Comparison of ENCODE assay signal across 9 cellular contexts in the genomic region with DNA sequence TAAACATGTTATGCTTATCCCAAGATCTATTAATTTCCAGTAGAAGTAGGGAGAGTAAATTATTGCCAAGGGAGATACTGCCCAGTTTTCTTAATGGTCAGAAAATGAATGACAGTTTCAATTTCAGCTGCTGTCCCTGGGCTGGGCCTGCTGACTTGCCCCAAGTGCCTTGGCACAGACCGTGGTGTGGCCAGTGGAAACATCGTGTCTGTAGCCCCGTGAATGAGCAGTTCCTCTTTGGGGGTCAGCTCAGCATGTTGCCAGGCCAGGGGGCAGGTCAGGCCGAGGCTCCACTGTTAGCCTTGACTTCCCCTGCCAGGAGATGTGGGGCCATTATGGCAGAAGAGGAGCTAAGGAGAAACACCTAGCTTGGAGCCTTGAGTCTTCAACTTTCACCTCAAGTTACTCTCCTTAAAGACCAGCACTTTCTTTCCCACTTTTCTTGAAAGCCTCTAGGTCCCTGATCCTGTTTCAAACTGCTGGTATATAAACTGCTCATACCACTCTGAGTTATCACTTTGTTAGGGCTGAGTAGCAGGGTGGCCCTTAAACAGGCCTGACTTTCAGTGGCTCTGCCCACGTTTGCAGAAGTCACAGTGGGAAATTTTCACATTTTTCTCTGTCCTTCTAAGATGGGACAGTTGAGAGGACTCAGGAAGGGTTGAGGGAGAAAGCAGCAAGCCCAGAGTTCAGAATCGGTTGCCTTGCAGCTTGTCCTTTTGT.
DNase-seq lines count a peak whose midpoint lies in the region; ATAC-seq, FAIRE-seq and TF ChIP-seq lines count a peak whose summit lies in the region.
"Had no signal": no experiment of that assay in that cellular context is flagged by ENCODE, and none has a peak within 500 bp of the region (broad histone marks: within the 10 kb centered on the region; RNA-seq: fewer than 3 reads in every experiment).

No MANE protein-coding gene starts in this region.

- H3K9me2 ChIP-seq in Karpas-422 (replicated peaks; ENCODE audit: insufficient read depth, low read length): no peaks in the 10 kb centered on the region

- peak overlapping the region; percentile 67 to 89 (median 80) for H3K4me2 ChIP-seq in BLaER1 treated with 17β-estradiol and CSF1 and Interleukin-3, amounts not matched to agents 10 nM and 100 nM
- peak overlapping the region; percentile 39 for H3K4me2 ChIP-seq in Karpas-422 (ENCODE audit: low read depth, low read length, poor library complexity, severe bottlenecking)
- peak overlapping the region; percentile 17; the same call in 1 of the 2 replicates for H3K4me2 ChIP-seq in K562 (ENCODE audit: insufficient read depth, low read length)

- peaks cover 0 to 24% (median 18%) of the 10 kb centered on the region in 11 experiments; a peak in 17 of 22 replicates for H3K9me3 ChIP-seq in BLaER1 treated with 17β-estradiol and CSF1 and Interleukin-3, amounts not matched to agents 10 nM and 100 nM (replicated peaks in 1 of 11)
- H3K9me3 ChIP-seq in Karpas-422 (ENCODE audit: low read length): no peaks in the 10 kb centered on the region
- no peaks in the 10 kb centered on the region for H3K9me3 ChIP-seq in K562 (replicated peaks; ENCODE audit: control insufficient read depth, insufficient read depth, low read depth, low read length)

- CTCF ChIA-PET in K562 (lab: Yijun Ruan, JAX; ENCODE audit: low intra/inter-chr PET ratio): no interaction called here

- no peak for FAIRE-seq in K562 (lab: Jason Lieb, UNC)

- peaks cover 98% of the 10 kb centered on the region for H3K79me2 ChIP-seq in Karpas-422 (ENCODE audit: low read length)
- H3K79me2 ChIP-seq in K562 (ENCODE audit: control insufficient read depth, insufficient read depth, low read length): peaks cover 82% of the 10 kb centered on the region

- H3K9ac ChIP-seq in BLaER1 treated with 17β-estradiol and CSF1 and Interleukin-3, amounts not matched to agents 10 nM and 100 nM: peak overlapping the region in 3 of 11 experiments; percentile 5 to 21 (median 19); a peak in 1 of 22 replicates
- H3K9ac ChIP-seq in Karpas-422 (ENCODE audit: low read length): peak overlapping the region; percentile 51
- peak overlapping the region in 1 of 2 experiments; percentile 75; a peak in 1 of 4 replicates for H3K9ac ChIP-seq in K562 (ENCODE audit: insufficient read depth in 1 of 2, low read depth in 2 of 2, low read length in 2 of 2)

- no peaks in the 10 kb centered on the region for H3K27me3 Mint-ChIP-seq in naive B cell

- H3K9me1 ChIP-seq in K562 (ENCODE audit: control insufficient read depth, insufficient read depth, low read length): no peaks in the 10 kb centered on the region

- H2AFZ ChIP-seq in Karpas-422 (ENCODE audit: low read length) (no peak overlapping the region), K562 (ENCODE audit: low read depth, low read length) (no peak overlapping the region)

- H3K27ac ChIP-seq in BLaER1 treated with 17β-estradiol and CSF1 and Interleukin-3, amounts not matched to agents 10 nM and 100 nM: peak overlapping the region; percentile 6 to 77 (median 35); a peak in 20 of 22 replicates
- H3K27ac ChIP-seq in Karpas-422 (ENCODE audit: low read length) (peak overlapping the region; percentile 83), K562 (ENCODE audit: extremely low read depth, low read depth, low read length) (peak overlapping the region; percentile 23)

- in situ Hi-C loops in K562 (cut with MboI): no loop called here

- POLR2A ChIA-PET in K562 (lab: Yijun Ruan, JAX): interaction anchor here (0.6 to 1.5 kb wide), 4 partner anchors 10 to 1601 kb away, joined by 3 to 6 read pairs (median 5); no protein-coding TSS in a partner anchor

- H3K4me1 Mint-ChIP-seq in naive B cell: peaks cover 72 to 89% (median 81%) of the 10 kb centered on the region in 3 donors

- peaks cover 9 to 39% (median 26%) of the 10 kb centered on the region in 11 experiments; a peak in 18 of 22 replicates for H3K36me3 ChIP-seq in BLaER1 treated with 17β-estradiol and CSF1 and Interleukin-3, amounts not matched to agents 10 nM and 100 nM
- no peaks in the 10 kb centered on the region for H3K36me3 ChIP-seq in Karpas-422 (ENCODE audit: insufficient read depth, low read length)
- H3K36me3 ChIP-seq in K562 (ENCODE audit: control insufficient read depth, insufficient read depth, low read length): peaks cover 2% of the 10 kb centered on the region; the same call in 1 of the 3 replicates

- no peak for TF ChIP-seq POLR2A in K562 (conservative IDR thresholded peaks at IDR 0.05)

- H3K4me3 Mint-ChIP-seq in naive B cell: peak overlapping the region in 3 of 8 donors; percentile 1 to 10 (median 5)
- H3K4me3 Mint-ChIP-seq: WTC11 had no signal

- peaks cover 5 to 8% of the 10 kb centered on the region in 2 donors for H3K36me3 Mint-ChIP-seq in naive B cell
- H3K36me3 Mint-ChIP-seq: WTC11 had no signal

- peak; percentile 25 for ATAC-seq in K562
- ATAC-seq in naive B cell (ENCODE audit: low read depth in 2 of 2): no peak
- ATAC-seq in HG03469 (IDR thresholded peaks at IDR 0.05; ENCODE audit: unreplicated experiment): no peak
- ATAC-seq: WTC11 had no signal

- intact Hi-C loops in K562 (cut with micrococcal nuclease): no loop called here

- no peak for DNase-seq in Karpas-422
- DNase-seq in K562 (ENCODE audit: extremely low read depth in 1 of 4, low spot score in 3 of 4): no peak
- no peak for DNase-seq in naive B cell
- no peak for DNase-seq in HCEC 1CT
- DNase-seq in glomerular visceral epithelial cell (ENCODE audit: extremely low spot score): no peak
- DNase-seq in NCI-H1694 treated with DMSO at 0.1 percent for 48 hours (lab: John Stamatoyannopoulos, UW): no peak

- no peak overlapping the region for H3K4me3 ChIP-seq in BLaER1 treated with 17β-estradiol and CSF1 and Interleukin-3, amounts not matched to agents 10 nM and 100 nM
- no peak overlapping the region for H3K4me3 ChIP-seq in Karpas-422 (ENCODE audit: low read length)
- H3K4me3 ChIP-seq in K562: no peak overlapping the region

- H3K27ac Mint-ChIP-seq in naive B cell: peak overlapping the region; percentile 0 to 90 (median 56)
- H3K27ac Mint-ChIP-seq: WTC11 had no signal

- no TSS peak for BruUV-seq in K562 (replicated peaks; lab: Mats Ljungman, UMichigan)

- peaks cover 78 to 100% (median 94%) of the 10 kb centered on the region in 10 experiments for H3K4me1 ChIP-seq in BLaER1 treated with 17β-estradiol and CSF1 and Interleukin-3, amounts not matched to agents 10 nM and 100 nM
- peaks cover 91% of the 10 kb centered on the region for H3K4me1 ChIP-seq in Karpas-422 (ENCODE audit: low read length)
- H3K4me1 ChIP-seq in K562 (replicated peaks in 1 of 2; ENCODE audit: control insufficient read depth in 2 of 2, insufficient read depth in 2 of 2, low read length in 2 of 2): peaks cover 17 to 44% of the 10 kb centered on the region in 2 experiments; a peak in 4 of 5 replicates

- WGBS in K562 (ENCODE audit: insufficient coverage, low coverage, missing lambda C conversion rate): 20% methylated on average over 6 of the region's 6 CpGs

- H3K27me3 ChIP-seq in BLaER1 treated with 17β-estradiol and CSF1 and Interleukin-3, amounts not matched to agents 10 nM and 100 nM: no peaks in the 10 kb centered on the region
- H3K27me3 ChIP-seq in Karpas-422 (ENCODE audit: low read length) (no peaks in the 10 kb centered on the region), K562 (ENCODE audit: control insufficient read depth in 2 of 2, insufficient read depth in 2 of 2, low read length in 2 of 2) (no peaks in the 10 kb centered on the region)

- peaks cover 3 to 100% (median 39%) of the 10 kb centered on the region in 11 experiments; a peak in 15 of 22 replicates for H4K20me1 ChIP-seq in BLaER1 treated with 17β-estradiol and CSF1 and Interleukin-3, amounts not matched to agents 10 nM and 100 nM
- H4K20me1 ChIP-seq in Karpas-422 (ENCODE audit: insufficient read depth, low read depth, low read length) (no peaks in the 10 kb centered on the region), K562 (replicated peaks; ENCODE audit: control insufficient read depth, insufficient read depth, low read length) (no peaks in the 10 kb centered on the region)

- no peaks in the 10 kb centered on the region for H3K9me3 Mint-ChIP-seq in naive B cell
- H3K9me3 Mint-ChIP-seq: WTC11 had no signal

- no peak for TF ChIP-seq EP300 in K562 (IDR thresholded peaks at IDR 0.05; ENCODE audit: low read length)

- no peak for TF ChIP-seq RAD21 in K562 (CRISPR knock-in tag; conservative IDR thresholded peaks at IDR 0.05 in 1 of 2, IDR thresholded peaks at IDR 0.05 in 1 of 2)

- TF ChIP-seq CTCF in K562 (IDR thresholded peaks at IDR 0.05 in 2 of 3, conservative IDR thresholded peaks at IDR 0.05 in 1 of 3; ENCODE audit: insufficient read depth in 2 of 3, low read depth in 1 of 3, low read length in 3 of 3): no peak

TF ChIP-seq in K562, 482 proteins besides CTCF, POLR2A, EP300 and RAD21:
- TF ChIP-seq ELF1 (tag; IDR thresholded peaks at IDR 0.05) (no peak), ZKSCAN8 (CRISPR knock-in tag; IDR thresholded peaks at IDR 0.05) (no peak), ZFX (CRISPR knock-in tag; IDR thresholded peaks at IDR 0.05) (no peak)

Comparison
In these comparisons a context has a peak if more than half of its experiments do, and no peak if none do; other contexts are left out.
1. H3K27ac ChIP-seq: peak in every context shown above with its lines; median percentile 83 in Karpas-422; 35 in BLaER1 treated with 17β-estradiol and CSF1 and Interleukin-3, amounts not matched to agents 10 nM and 100 nM; 23 in K562.
2. H3K4me2 ChIP-seq: peak in every context shown above with its lines; median percentile 80 in BLaER1 treated with 17β-estradiol and CSF1 and Interleukin-3, amounts not matched to agents 10 nM and 100 nM; 39 in Karpas-422; 17 in K562.